ENCODE assay signal across 8 cellular contexts in the genomic region with DNA sequence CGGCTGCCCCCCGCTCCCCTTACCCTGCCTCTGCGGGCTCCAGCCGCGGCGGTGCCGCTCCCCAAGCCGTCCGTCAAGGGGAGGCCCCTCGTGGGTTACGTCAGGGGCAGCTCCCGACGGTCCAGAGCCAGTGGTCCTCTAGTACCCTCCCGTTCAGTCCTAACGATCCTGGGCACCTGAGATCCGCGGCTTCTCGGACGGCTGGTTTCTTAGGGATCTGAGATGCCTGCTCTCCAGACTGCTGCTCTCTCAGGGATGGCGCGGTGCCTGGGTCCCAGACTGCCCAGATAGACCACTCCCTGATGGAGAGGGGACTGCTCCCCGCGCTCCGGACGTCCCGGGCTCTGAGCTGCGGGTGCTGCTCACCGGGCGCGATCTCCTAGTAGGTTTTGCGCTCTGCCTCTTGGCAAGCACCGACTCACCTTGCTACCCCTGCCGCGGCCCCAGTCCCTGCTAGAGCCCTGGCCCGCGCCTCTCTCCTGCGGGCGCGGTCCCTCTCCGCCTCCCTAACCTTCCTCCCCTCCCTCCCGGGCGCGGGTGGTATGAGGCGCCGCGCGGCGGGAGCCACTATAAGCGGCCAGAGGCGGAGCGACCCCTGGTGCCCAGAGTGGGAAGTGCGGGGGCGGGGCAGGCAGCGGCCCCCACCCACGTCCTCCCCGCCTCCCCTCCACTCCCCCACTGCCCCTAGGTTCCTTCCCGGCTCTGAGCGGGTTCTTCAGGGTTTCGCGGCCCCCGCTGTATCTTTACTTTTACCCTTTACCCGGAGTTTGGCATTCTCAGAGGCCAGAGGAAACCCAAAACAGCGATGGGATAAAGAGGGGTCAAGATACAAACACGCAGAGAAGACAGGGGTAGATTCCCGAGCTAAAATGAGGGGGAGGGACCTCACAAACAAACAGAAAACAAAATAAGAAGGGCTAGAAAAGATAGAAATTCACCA. TPM values are rescaled to one million over a fixed set of nuclear protein-coding genes. Genes with fewer than 3 reads are reported as not detected.
DNase-seq lines count a peak whose midpoint lies in the region; ATAC-seq and TF ChIP-seq lines count a peak whose summit lies in the region.

Gene C1QL4 (minus strand): TSS at position 544 of the 940 bp plus-strand sequence. CDS start 711 bp downstream, outside the sequence.

- no peaks in the 10 kb centered on the region for H3K9me3 Mint-ChIP-seq in activated naive CD4-positive, alpha-beta T cell treated with anti-CD3 and anti-CD28 coated beads, Interleukin-2, amount 50 U/mL, for 24 hours

- DNase-seq in AML-193 (lab: John Stamatoyannopoulos, UW) (peak; percentile 53 to 62), M059J (ENCODE audit: low read depth) (peak; percentile 62), SKM-1 (lab: John Stamatoyannopoulos, UW; ENCODE audit: unreplicated experiment) (peak; percentile 25), Right ventricle myocardium superior (peak; percentile 91), tibial artery (peak; percentile 76 to 84)

- peaks cover 47% of the 10 kb centered on the region for H3K27me3 Mint-ChIP-seq in activated naive CD4-positive, alpha-beta T cell treated with anti-CD3 and anti-CD28 coated beads, Interleukin-2, amount 50 U/mL, for 24 hours

- H3K4me1 ChIP-seq in parathyroid adenoma (peaks cover 9% of the 10 kb centered on the region), tibial artery (peaks cover 0 to 26% (median 11%) of the 10 kb centered on the region in 4 donors)

- peaks cover 2% of the 10 kb centered on the region for H3K36me3 Mint-ChIP-seq in activated naive CD4-positive, alpha-beta T cell treated with anti-CD3 and anti-CD28 coated beads, Interleukin-2, amount 50 U/mL, for 24 hours

- no peak within 1 kb of the TSS for H3K27ac ChIP-seq in parathyroid adenoma
- H3K27ac ChIP-seq in tibial artery = no peak within 1 kb of the TSS

- H3K4me1 Mint-ChIP-seq in activated naive CD4-positive, alpha-beta T cell treated with anti-CD3 and anti-CD28 coated beads, Interleukin-2, amount 50 U/mL, for 24 hours = peaks cover 27% of the 10 kb centered on the region

- H3K4me2 ChIP-seq in parathyroid adenoma (ENCODE audit: low read length) = peak within 1 kb of the TSS; percentile 86

- no peaks in the 10 kb centered on the region for H3K79me2 ChIP-seq in parathyroid adenoma

- H3K36me3 ChIP-seq in parathyroid adenoma (ENCODE audit: control insufficient read depth, insufficient read depth, low read length) (no peaks in the 10 kb centered on the region), tibial artery (no peaks in the 10 kb centered on the region)

- intact Hi-C loops in Right ventricle myocardium superior (cut with DNase I) = no loop called here
- intact Hi-C loops in tibial artery (cut with DNase I; ENCODE audit: low total_unique reads) = loop anchor here (5.0 kb wide), 1 partner anchor 45 kb away; no protein-coding TSS in a partner anchor

- peak within 1 kb of the TSS; percentile 85 for H2AFZ ChIP-seq in parathyroid adenoma

- H3K9me3 ChIP-seq in parathyroid adenoma (ENCODE audit: control insufficient read depth, low read length) = no peaks in the 10 kb centered on the region
- no peaks in the 10 kb centered on the region for H3K9me3 ChIP-seq in tibial artery

- H3K27ac Mint-ChIP-seq in activated naive CD4-positive, alpha-beta T cell treated with anti-CD3 and anti-CD28 coated beads, Interleukin-2, amount 50 U/mL, for 24 hours = no peak within 1 kb of the TSS

- TF ChIP-seq CTCF in parathyroid adenoma (IDR thresholded peaks at IDR 0.05) (peak; percentile 98), tibial artery (IDR thresholded peaks at IDR 0.05) (peak; percentile 65 to 99)

- H3K27me3 ChIP-seq in parathyroid adenoma (ENCODE audit: control insufficient read depth, insufficient read depth, low read length) = no peaks in the 10 kb centered on the region
- peaks cover 5 to 78% of the 10 kb centered on the region in 2 donors for H3K27me3 ChIP-seq in tibial artery

- peak within 1 kb of the TSS; percentile 50 for H3K4me3 ChIP-seq in parathyroid adenoma (ENCODE audit: low read depth, low read length)
- peak within 1 kb of the TSS; percentile 23 to 42 for H3K4me3 ChIP-seq in tibial artery

- H3K9ac ChIP-seq in parathyroid adenoma = no peak within 1 kb of the TSS

- peak within 1 kb of the TSS; percentile 64 for H3K4me3 Mint-ChIP-seq in activated naive CD4-positive, alpha-beta T cell treated with anti-CD3 and anti-CD28 coated beads, Interleukin-2, amount 50 U/mL, for 24 hours

- peak; percentile 72 for ATAC-seq in GM19351 (IDR thresholded peaks at IDR 0.05; ENCODE audit: unreplicated experiment)
- ATAC-seq in Right ventricle myocardium superior (ENCODE audit: poor library complexity) = peak; percentile 94

RNA-seq across cellular contexts. Expression of gene C1QL4, which starts in this region (rescaled TPM):
- 0.39 TPM in 1 of 2 replicates, not detected in the other for total RNA-seq in M059J (2014; rRNA removed; shearing (Covaris generic))
- total RNA-seq in Right ventricle myocardium superior = not detected

Comparison
In these comparisons a context has a peak if more than half of its experiments do, and no peak if none do; other contexts are left out.
1. Peak in DNase-seq in M059J; RNA of the gene not detected or under 1 TPM.
2. Peak in DNase-seq and ATAC-seq in Right ventricle myocardium superior; RNA of the gene not detected or under 1 TPM.
3. DNase-seq: peak in every context shown above with its lines; median percentile 91 in Right ventricle myocardium superior; 80 in tibial artery; 62 in M059J; 58 in AML-193; 25 in SKM-1.